8 cellular contexts compared by ENCODE assay signal in the genomic region with DNA sequence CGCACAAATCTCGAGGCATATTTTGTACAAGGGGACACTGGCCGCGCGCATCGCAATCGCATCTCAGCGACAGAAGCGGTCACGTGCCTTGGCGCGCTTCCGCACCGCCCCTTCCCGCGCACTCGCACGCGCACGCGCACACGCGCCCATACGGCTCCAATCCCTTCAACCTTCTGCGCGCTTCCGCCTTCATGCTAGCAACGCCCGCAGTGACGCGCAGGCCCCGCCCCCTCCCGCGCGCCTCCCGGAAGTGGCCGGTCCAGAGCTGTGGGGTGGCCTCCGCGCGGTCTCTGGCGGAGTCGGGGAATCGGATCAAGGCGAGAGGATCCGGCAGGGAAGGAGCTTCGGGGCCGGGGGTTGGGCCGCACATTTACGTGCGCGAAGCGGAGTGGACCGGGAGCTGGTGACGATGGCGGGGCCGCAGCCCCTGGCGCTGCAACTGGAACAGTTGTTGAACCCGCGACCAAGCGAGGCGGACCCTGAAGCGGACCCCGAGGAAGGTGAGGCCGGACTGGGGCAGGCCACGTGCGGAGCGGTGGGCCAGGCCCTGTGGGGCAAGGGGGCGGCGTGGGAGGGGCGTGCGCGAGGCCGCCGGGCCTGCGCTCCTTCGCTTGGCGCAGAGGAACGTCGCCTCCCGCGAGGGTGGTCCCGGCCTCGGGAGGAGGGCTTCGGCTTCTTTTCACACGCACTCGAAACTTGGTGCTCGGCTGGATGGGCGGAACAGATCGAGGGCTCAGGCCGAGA. TPM values are rescaled to one million over a fixed set of nuclear protein-coding genes. Genes with fewer than 3 reads are reported as not detected.
DNase-seq lines count a peak whose midpoint lies in the region; ATAC-seq lines count a peak whose summit lies in the region.

A gene with protein sequence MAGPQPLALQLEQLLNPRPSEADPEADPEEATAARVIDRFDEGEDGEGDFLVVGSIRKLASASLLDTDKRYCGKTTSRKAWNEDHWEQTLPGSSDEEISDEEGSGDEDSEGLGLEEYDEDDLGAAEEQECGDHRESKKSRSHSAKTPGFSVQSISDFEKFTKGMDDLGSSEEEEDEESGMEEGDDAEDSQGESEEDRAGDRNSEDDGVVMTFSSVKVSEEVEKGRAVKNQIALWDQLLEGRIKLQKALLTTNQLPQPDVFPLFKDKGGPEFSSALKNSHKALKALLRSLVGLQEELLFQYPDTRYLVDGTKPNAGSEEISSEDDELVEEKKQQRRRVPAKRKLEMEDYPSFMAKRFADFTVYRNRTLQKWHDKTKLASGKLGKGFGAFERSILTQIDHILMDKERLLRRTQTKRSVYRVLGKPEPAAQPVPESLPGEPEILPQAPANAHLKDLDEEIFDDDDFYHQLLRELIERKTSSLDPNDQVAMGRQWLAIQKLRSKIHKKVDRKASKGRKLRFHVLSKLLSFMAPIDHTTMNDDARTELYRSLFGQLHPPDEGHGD (plus strand): TSS at position 238 of the 744 bp plus-strand sequence. CDS start 172 bp downstream, at position 410.

- peaks cover 38% of the 10 kb centered on the region for H3K4me1 Mint-ChIP-seq in memory B cell

- POLR2A ChIA-PET in activated CD8-positive, alpha-beta memory T cell treated with anti-CD3 and anti-CD28 coated beads for 36 hours (lab: Charles Lee), result interaction anchor here (0.6 to 1.0 kb wide), 4 partner anchors 12 to 1687 kb away, joined by 3 to 4 read pairs (median 3); no protein-coding TSS in a partner anchor

- DNase-seq in COLO829 (ENCODE audit: low spot score), result peak; percentile 100
- DNase-seq in HT1080 (ENCODE audit: low read depth), result peak; percentile 96
- peak; percentile 94 to 95 for DNase-seq in NOMO-1 (lab: John Stamatoyannopoulos, UW; ENCODE audit: unreplicated experiment in 2 of 2)
- peak; percentile 93 for DNase-seq in effector CD8-positive, alpha-beta T cell (lab: John Stamatoyannopoulos, UW)
- DNase-seq in memory B cell (ENCODE audit: low spot score in 2 of 2), result peak; percentile 91 to 92
- DNase-seq in stimulated activated CD8-positive, alpha-beta memory T cell treated with anti-CD3 and anti-CD28 coated beads, Interleukin-12 subunit alpha, Interleukin-12 subunit beta, amount 100 ng/mL, for 1 hour (ENCODE audit: low read depth), result peak; percentile 93

- H3K27me3 Mint-ChIP-seq in memory B cell, result peaks cover 8% of the 10 kb centered on the region

- H3K36me3 Mint-ChIP-seq in memory B cell, result peaks cover 17% of the 10 kb centered on the region

- no peaks in the 10 kb centered on the region for H3K9me3 Mint-ChIP-seq in memory B cell

- peak within 1 kb of the TSS; percentile 95 for H3K27ac Mint-ChIP-seq in memory B cell

- ATAC-seq in GM21367 (IDR thresholded peaks at IDR 0.05; ENCODE audit: unreplicated experiment) (peak; percentile 70), memory B cell (ENCODE audit: low read depth) (peak; percentile 93)

- H3K4me3 Mint-ChIP-seq in memory B cell, result peak within 1 kb of the TSS; percentile 99

- CTCF ChIA-PET in activated CD8-positive, alpha-beta memory T cell treated with anti-CD3 and anti-CD28 coated beads for 36 hours (lab: Charles Lee), result interaction anchor here (1.1 to 1.4 kb wide), 2 partner anchors 16 to 99 kb away, joined by 3 to 10 read pairs; no protein-coding TSS in a partner anchor

RNA-seq across cellular contexts. Expression of the gene that starts here (rescaled TPM):
- total RNA-seq in HT1080 (2014; rRNA removed; shearing (Covaris generic)), result 125 and 153 TPM in 2 replicates
- polyA plus RNA-seq in HT1080 (2015; cell fraction: cytosol; rRNA removed), result 59.6 and 74.4 TPM in 2 replicates
- 79.6 and 86.4 TPM in 2 replicates for polyA plus RNA-seq in HT1080 (2015; cell fraction: nucleus; rRNA removed)
- 100 to 1,000 TPM; 110 to 112 TPM for total RNA-seq in activated CD8-positive, alpha-beta memory T cell treated with anti-CD3 and anti-CD28 coated beads for 36 hours

Comparison
In these comparisons a context has a peak if more than half of its experiments do, and no peak if none do; other contexts are left out.
1. Peak in every context shown above with its lines: DNase-seq and ATAC-seq.